Comparison of ENCODE assay signal across 9 cellular contexts in the genomic region with DNA sequence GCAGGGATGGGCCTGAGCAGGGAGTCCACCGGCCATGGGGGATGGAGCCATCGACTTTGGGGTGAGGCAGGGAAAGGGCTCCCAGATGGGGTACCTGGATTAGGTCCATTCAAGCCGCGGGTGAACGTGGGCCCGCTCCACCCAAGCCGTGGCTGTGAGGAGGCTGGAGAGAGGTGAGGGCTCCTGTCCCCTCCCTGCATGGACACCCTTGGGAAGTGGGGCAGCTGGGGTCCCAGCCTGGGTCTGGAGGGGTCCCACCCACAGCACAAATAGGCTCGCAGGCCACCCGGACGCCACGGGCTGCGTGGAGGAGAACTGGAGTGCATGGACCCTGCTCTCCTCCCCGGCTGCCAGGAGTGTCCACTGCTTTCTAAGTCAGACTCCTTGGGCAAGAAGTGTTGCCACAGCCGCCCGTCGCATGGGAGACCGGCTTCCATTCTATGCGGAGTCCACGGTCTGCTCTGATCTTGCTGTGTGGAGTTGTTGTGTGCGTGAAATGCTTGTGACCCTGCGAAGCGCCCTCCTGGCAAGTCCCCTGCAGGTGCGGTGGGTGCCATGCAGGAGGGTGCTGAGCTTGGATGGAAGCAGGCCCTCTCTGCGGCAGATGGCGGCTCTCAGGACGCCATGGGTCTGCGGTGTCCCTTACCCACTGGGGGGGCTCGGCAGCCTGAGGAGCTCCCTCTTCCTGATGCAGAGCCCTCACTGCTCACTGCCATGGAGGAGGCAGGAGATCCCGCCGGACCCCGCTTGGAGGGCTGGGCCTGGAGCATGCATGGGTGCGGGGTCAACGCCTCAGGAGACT. TPM values are rescaled to one million over a fixed set of nuclear protein-coding genes. Genes with fewer than 3 reads are reported as not detected.
DNase-seq lines count a peak whose midpoint lies in the region; ATAC-seq, FAIRE-seq and TF ChIP-seq lines count a peak whose summit lies in the region.
"Had no signal": no experiment of that assay in that cellular context is flagged by ENCODE, and none has a peak within 500 bp of the region (broad histone marks: within the 10 kb centered on the region; RNA-seq: fewer than 3 reads in every experiment).

No MANE protein-coding gene starts in this region.

- ATAC-seq in natural killer cell: no peak
- ATAC-seq in GM18502 (IDR thresholded peaks at IDR 0.05; ENCODE audit: poor library complexity, unreplicated experiment): no peak

- peaks cover 57% of the 10 kb centered on the region for H4K20me1 ChIP-seq in Karpas-422 (ENCODE audit: insufficient read depth, low read depth, low read length)

- peak overlapping the region; percentile 91 to 94 for H3K27ac Mint-ChIP-seq in natural killer cell

- no peak overlapping the region for H2AFZ ChIP-seq in Karpas-422 (ENCODE audit: low read length)

- H3K9me3 ChIP-seq in Karpas-422 (ENCODE audit: low read length): no peaks in the 10 kb centered on the region

- peak overlapping the region; percentile 95 for H3K4me3 Mint-ChIP-seq in natural killer cell

- H3K27me3 Mint-ChIP-seq in natural killer cell (ENCODE audit: low read depth in 2 of 2): no peaks in the 10 kb centered on the region

- H3K4me2 ChIP-seq in Karpas-422 (ENCODE audit: low read depth, low read length, poor library complexity, severe bottlenecking): peak overlapping the region; percentile 81

- H3K4me3 ChIP-seq in AG09309 (ENCODE audit: control insufficient read depth, low read depth, low read length) (peak overlapping the region; percentile 90), Karpas-422 (ENCODE audit: low read length) (peak overlapping the region; percentile 87), coronary artery (peak overlapping the region; percentile 91)

- peak overlapping the region; percentile 100 for H3K9ac ChIP-seq in Karpas-422 (ENCODE audit: low read length)

- no peaks in the 10 kb centered on the region for H3K27me3 ChIP-seq in Karpas-422 (ENCODE audit: low read length)

- H3K4me1 ChIP-seq in Karpas-422 (ENCODE audit: low read length): peaks cover 24% of the 10 kb centered on the region

- H3K9me3 Mint-ChIP-seq in natural killer cell: no peaks in the 10 kb centered on the region

- no peaks in the 10 kb centered on the region for H3K36me3 Mint-ChIP-seq in natural killer cell

- TF ChIP-seq CTCF in AG09309 (IDR thresholded peaks at IDR 0.05; ENCODE audit: control insufficient read depth, insufficient read depth, low read depth, low read length, missing control alignments): no peak
- TF ChIP-seq CTCF in coronary artery (IDR thresholded peaks at IDR 0.05): no peak
- TF ChIP-seq CTCF in natural killer cell (IDR thresholded peaks at IDR 0.05): no peak

- no peak for DNase-seq in AG09309 (ENCODE audit: low read depth)
- no peak for DNase-seq in Karpas-422
- DNase-seq in coronary artery (ENCODE audit: low spot score): no peak
- DNase-seq in natural killer cell: no peak
- no peak for DNase-seq in urothelium cell line (ENCODE audit: low spot score)
- no peak for DNase-seq in T-helper 9 cell
- no peak for DNase-seq in stimulated activated CD4-positive, alpha-beta T cell treated with anti-CD3 and anti-CD28 coated beads, Interleukin-4, amount 100 ng/mL, for 24 hours

- FAIRE-seq in urothelium cell line (lab: Jason Lieb, UNC): no peak

- peaks cover 14% of the 10 kb centered on the region for H3K36me3 ChIP-seq in Karpas-422 (ENCODE audit: insufficient read depth, low read length)

- H3K79me2 ChIP-seq in Karpas-422 (ENCODE audit: low read length): peaks cover 67% of the 10 kb centered on the region

- H3K27ac ChIP-seq in Karpas-422 (ENCODE audit: low read length) (no peak overlapping the region), coronary artery (peak overlapping the region; percentile 88 to 95)

- intact Hi-C loops in natural killer cell (cut with micrococcal nuclease): loop anchor here (10.0 kb wide), 1 partner anchor 195 kb away; a partner anchor contains a TSS

- H3K4me1 Mint-ChIP-seq in natural killer cell: peaks cover 55 to 66% of the 10 kb centered on the region in 2 donors

- H3K9me2 ChIP-seq in Karpas-422 (replicated peaks; ENCODE audit: insufficient read depth, low read length): no peaks in the 10 kb centered on the region

RNA-seq across cellular contexts. Expression of a gene that starts 2.0 kb away (rescaled TPM):
- 110 and 244 TPM in 2 replicates for total RNA-seq in Karpas-422 (2014; rRNA removed; shearing (Covaris generic); ENCODE audit: low replicate concordance)
- 100 to 1,000 TPM; 166 to 207 (median 170) TPM for total RNA-seq in natural killer cell

RNA-seq across cellular contexts. Expression of a gene that starts 8.1 kb away (rescaled TPM):
- total RNA-seq in Karpas-422 (2014; rRNA removed; shearing (Covaris generic); ENCODE audit: low replicate concordance): 63.7 and 144 TPM in 2 replicates
- 1 to 10 TPM; 5.1 to 7.5 (median 7.1) TPM for total RNA-seq in natural killer cell

RNA-seq across cellular contexts. Expression of a gene that starts 25.7 kb away (rescaled TPM):
- total RNA-seq in Karpas-422 (2014; rRNA removed; shearing (Covaris generic); ENCODE audit: low replicate concordance): 98.1 and 129 TPM in 2 replicates
- 10 to 100 TPM; 60.8 to 67.9 (median 66.6) TPM for total RNA-seq in natural killer cell

RNA-seq across cellular contexts. Expression of a gene that starts 28.8 kb away (rescaled TPM):
- total RNA-seq in Karpas-422 (2014; rRNA removed; shearing (Covaris generic); ENCODE audit: low replicate concordance): 2,088 and 3,414 TPM in 2 replicates
- 100 to 1,000 TPM; 731 to 872 (median 837) TPM for total RNA-seq in natural killer cell

RNA-seq across cellular contexts. Expression of a gene that starts 40.5 kb away (rescaled TPM):
- 1.1 and 2.8 TPM in 2 replicates for total RNA-seq in Karpas-422 (2014; rRNA removed; shearing (Covaris generic); ENCODE audit: low replicate concordance)
- under 1 TPM; 0.14 to 0.58 (median 0.27) TPM for total RNA-seq in natural killer cell
- total RNA-seq: RPMI7951 had no signal
